Comparison of ENCODE assay signal across 21 cellular contexts in genomic region chr1:219741011-219741859, GRCh38.
"Had no signal": no experiment of that assay in that cellular context is flagged by ENCODE, and none has a peak within 500 bp of the region (broad histone marks: within the 10 kb centered on the region; RNA-seq: fewer than 3 reads in every experiment).

No MANE protein-coding gene starts in this region.

- H3K36me3 Mint-ChIP-seq: mesothelial cell of epicardium; naive B cell; natural killer cell treated with Interleukin-12 subunit alpha and Interleukin-12 subunit beta and Interleukin-15 and Interleukin-18, amount 100 ng/mL, for 72 hours; stimulated activated memory B cell treated with anti-CD40 and anti-IgM and Interleukin-4, amounts not matched to agents 10 μg/mL and 1 μg/mL and 100 μg/mL, for 72 hours had no signal

- H3K9me3 ChIP-seq: mucosa of descending colon, spleen, transverse colon, upper lobe of right lung, uterus had no signal

- H3K27me3 Mint-ChIP-seq: effector memory CD8-positive, alpha-beta T cell; natural killer cell treated with Interleukin-12 subunit alpha and Interleukin-12 subunit beta and Interleukin-15 and Interleukin-18, amount 100 ng/mL, for 72 hours; progenitor cell of endocrine pancreas; stimulated activated memory B cell treated with anti-CD40 and anti-IgM and Interleukin-4, amounts not matched to agents 10 μg/mL and 1 μg/mL and 100 μg/mL, for 72 hours had no signal

- H3K4me1 Mint-ChIP-seq: naive B cell; stimulated activated memory B cell treated with anti-CD40 and anti-IgM and Interleukin-4, amounts not matched to agents 10 μg/mL and 1 μg/mL and 100 μg/mL, for 72 hours had no signal

- DNase-seq: cortex of kidney; effector memory CD8-positive, alpha-beta T cell; left colon; mesenchymal stem cell; mucosa of descending colon; naive B cell; spleen; stimulated activated CD4-positive, alpha-beta T cell treated with anti-CD3 and anti-CD28 coated beads, Interleukin-4, amount 100 ng/mL, for 4 hours; stimulated activated naive CD8-positive, alpha-beta T cell treated with anti-CD3 and anti-CD28 coated beads, Interleukin-15, Interleukin-2, amounts not matched to agents 100 U/mL and 50 U/mL, for 24 hours; transverse colon; upper lobe of right lung; uterus had no signal

- H3K36me3 ChIP-seq: spleen, transverse colon, upper lobe of right lung, uterus had no signal

- ATAC-seq: effector memory CD8-positive, alpha-beta T cell; left colon; mucosa of descending colon; natural killer cell treated with Interleukin-12 subunit alpha and Interleukin-12 subunit beta and Interleukin-15 and Interleukin-18, amount 100 ng/mL, for 72 hours; stimulated activated memory B cell treated with anti-CD40 and anti-IgM and Interleukin-4, amounts not matched to agents 10 μg/mL and 1 μg/mL and 100 μg/mL, for 72 hours; stimulated activated naive CD8-positive, alpha-beta T cell treated with anti-CD3 and anti-CD28 coated beads, Interleukin-15, Interleukin-2, amounts not matched to agents 100 U/mL and 50 U/mL, for 24 hours; upper lobe of right lung had no signal

- H3K27ac Mint-ChIP-seq: effector memory CD8-positive, alpha-beta T cell; naive B cell; natural killer cell treated with Interleukin-12 subunit alpha and Interleukin-12 subunit beta and Interleukin-15 and Interleukin-18, amount 100 ng/mL, for 72 hours; progenitor cell of endocrine pancreas; stimulated activated memory B cell treated with anti-CD40 and anti-IgM and Interleukin-4, amounts not matched to agents 10 μg/mL and 1 μg/mL and 100 μg/mL, for 72 hours had no signal

- H3K27me3 ChIP-seq: hepatocyte, spleen, transverse colon, upper lobe of right lung, uterus had no signal

- H3K4me1 ChIP-seq: parathyroid adenoma, spleen, transverse colon, upper lobe of right lung, uterus had no signal

- H3K4me3 ChIP-seq: hepatocyte, lung, mucosa of descending colon, skin epidermis, spleen, transverse colon, upper lobe of right lung, uterus had no signal

- H3K27ac ChIP-seq: hepatocyte, parathyroid adenoma, skin epidermis, spleen, transverse colon, upper lobe of right lung had no signal

- H3K4me3 Mint-ChIP-seq: effector memory CD8-positive, alpha-beta T cell; mesothelial cell of epicardium; naive B cell; natural killer cell treated with Interleukin-12 subunit alpha and Interleukin-12 subunit beta and Interleukin-15 and Interleukin-18, amount 100 ng/mL, for 72 hours; neural crest cell; stimulated activated memory B cell treated with anti-CD40 and anti-IgM and Interleukin-4, amounts not matched to agents 10 μg/mL and 1 μg/mL and 100 μg/mL, for 72 hours had no signal
